8 cellular contexts compared by ENCODE assay signal in genomic region chr19:27920774-27921173, GRCh38.
"Had no signal": no experiment of that assay in that cellular context is flagged by ENCODE, and none has a peak within 500 bp of the region (broad histone marks: within the 10 kb centered on the region; RNA-seq: fewer than 3 reads in every experiment).

No MANE protein-coding gene starts in this region.

- H2AFZ ChIP-seq: GM23248, GM23338 had no signal

- H3K4me2 ChIP-seq: GM23338 had no signal

- H3K36me3 ChIP-seq: HAP-1 had no signal

- DNase-seq: GM23248, GOT3, H7, H9, HCEC 1CT, HFFc6 had no signal

- H3K4me1 ChIP-seq: HAP-1 had no signal

- H3K9me3 ChIP-seq: HAP-1 had no signal

- H3K9ac ChIP-seq: GM23248 had no signal

- H3K27ac ChIP-seq: GM23248 had no signal

- H3K4me3 ChIP-seq: GM23248, GM23338, HAP-1 had no signal
